ENCODE assay signal across 8 cellular contexts in genomic region chr3:123960791-123961507, GRCh38. TPM values are rescaled to one million over a fixed set of nuclear protein-coding genes. Genes with fewer than 3 reads are reported as not detected.
DNase-seq lines count a peak whose midpoint lies in the region; ATAC-seq lines count a peak whose summit lies in the region.

Gene CCDC14 (minus strand): TSS chr3:123961229. CDS start chr3:123961173, 56 bp downstream.

- peaks cover 26% of the 10 kb centered on the region for H3K4me1 Mint-ChIP-seq in activated CD4-positive, alpha-beta T cell treated with anti-CD3 and anti-CD28 coated beads, Interleukin-2, amount 10 ng/mL, durations not matched to agents 7 days and 5 days
- peaks cover 6% of the 10 kb centered on the region for H3K4me1 Mint-ChIP-seq in dendritic cell treated with granulocyte-macrophage colony-stimulating factor and Interleukin-4, amounts not matched to agents 40 ng/mL and 50 ng/mL, for 4 days (ENCODE audit: low read depth)

- no peaks in the 10 kb centered on the region for H4K20me1 ChIP-seq in BLaER1

- H3K4me3 Mint-ChIP-seq in activated CD4-positive, alpha-beta T cell treated with anti-CD3 and anti-CD28 coated beads, Interleukin-2, amount 10 ng/mL, durations not matched to agents 7 days and 5 days, result peak within 1 kb of the TSS; percentile 93
- peak within 1 kb of the TSS; percentile 94 for H3K4me3 Mint-ChIP-seq in dendritic cell treated with granulocyte-macrophage colony-stimulating factor and Interleukin-4, amounts not matched to agents 40 ng/mL and 50 ng/mL, for 4 days

- peak within 1 kb of the TSS; percentile 97 for H3K27ac Mint-ChIP-seq in activated CD4-positive, alpha-beta T cell treated with anti-CD3 and anti-CD28 coated beads, Interleukin-2, amount 10 ng/mL, durations not matched to agents 7 days and 5 days
- peak within 1 kb of the TSS; percentile 91 for H3K27ac Mint-ChIP-seq in dendritic cell treated with granulocyte-macrophage colony-stimulating factor and Interleukin-4, amounts not matched to agents 40 ng/mL and 50 ng/mL, for 4 days

- H3K27me3 ChIP-seq in BLaER1, result no peaks in the 10 kb centered on the region

- peak within 1 kb of the TSS; percentile 90 for H3K9ac ChIP-seq in BLaER1

- H3K36me3 ChIP-seq in BLaER1, result peaks cover 5% of the 10 kb centered on the region; the same call in 1 of the 2 replicates

- H3K4me2 ChIP-seq in BLaER1, result peak within 1 kb of the TSS; percentile 68

- H3K27ac ChIP-seq in BLaER1, result peak within 1 kb of the TSS; percentile 87

- CTCF ChIA-PET in activated CD4-positive, alpha-beta T cell treated with anti-CD3 and anti-CD28 coated beads, Interleukin-2, amount 10 ng/mL, durations not matched to agents 7 days and 5 days (lab: Charles Lee), result interaction anchor here (1.0 to 1.2 kb wide), 2 partner anchors 11 to 22 kb away, joined by 3 to 4 read pairs; no protein-coding TSS in a partner anchor

- H3K9me3 ChIP-seq in BLaER1, result no peaks in the 10 kb centered on the region

- H3K9me3 Mint-ChIP-seq in activated CD4-positive, alpha-beta T cell treated with anti-CD3 and anti-CD28 coated beads, Interleukin-2, amount 10 ng/mL, durations not matched to agents 7 days and 5 days, result no peaks in the 10 kb centered on the region
- no peaks in the 10 kb centered on the region for H3K9me3 Mint-ChIP-seq in dendritic cell treated with granulocyte-macrophage colony-stimulating factor and Interleukin-4, amounts not matched to agents 40 ng/mL and 50 ng/mL, for 4 days

- DNase-seq in NCI-H526 treated with DMSO at 0.1 percent for 48 hours (lab: John Stamatoyannopoulos, UW) (peak; percentile 93), left lobe of liver (ENCODE audit: low spot score) (peak; percentile 90)
- peak; percentile 84 for DNase-seq in activated CD4-positive, alpha-beta T cell treated with anti-CD3 and anti-CD28 coated beads, Interleukin-2, amount 10 ng/mL, durations not matched to agents 7 days and 5 days
- peak; percentile 83 to 86 for DNase-seq in stimulated activated CD4-positive, alpha-beta T cell treated with anti-CD3 and anti-CD28 coated beads, Interleukin-2, amount 100 ng/mL, for 24 hours

- peaks cover 3% of the 10 kb centered on the region for H3K36me3 Mint-ChIP-seq in activated CD4-positive, alpha-beta T cell treated with anti-CD3 and anti-CD28 coated beads, Interleukin-2, amount 10 ng/mL, durations not matched to agents 7 days and 5 days (ENCODE audit: low read depth)
- peaks cover 9% of the 10 kb centered on the region for H3K36me3 Mint-ChIP-seq in dendritic cell treated with granulocyte-macrophage colony-stimulating factor and Interleukin-4, amounts not matched to agents 40 ng/mL and 50 ng/mL, for 4 days (ENCODE audit: low read depth)

- H3K4me1 ChIP-seq in BLaER1, result peaks cover 18% of the 10 kb centered on the region

- H3K4me3 ChIP-seq in BLaER1, result peak within 1 kb of the TSS; percentile 81

- peaks cover 28% of the 10 kb centered on the region for H3K27me3 Mint-ChIP-seq in activated CD4-positive, alpha-beta T cell treated with anti-CD3 and anti-CD28 coated beads, Interleukin-2, amount 10 ng/mL, durations not matched to agents 7 days and 5 days
- peaks cover 20% of the 10 kb centered on the region for H3K27me3 Mint-ChIP-seq in dendritic cell treated with granulocyte-macrophage colony-stimulating factor and Interleukin-4, amounts not matched to agents 40 ng/mL and 50 ng/mL, for 4 days

- intact Hi-C loops in dendritic cell treated with granulocyte-macrophage colony-stimulating factor and Interleukin-4, amounts not matched to agents 40 ng/mL and 50 ng/mL, for 4 days (cut with micrococcal nuclease), result no loop called here

- POLR2A ChIA-PET in activated CD4-positive, alpha-beta T cell treated with anti-CD3 and anti-CD28 coated beads, Interleukin-2, amount 10 ng/mL, durations not matched to agents 7 days and 5 days (lab: Charles Lee), result no interaction called here

- ATAC-seq in GM19324 (IDR thresholded peaks at IDR 0.05; ENCODE audit: low FRiP score, unreplicated experiment) (peak; percentile 73), HG03460 (IDR thresholded peaks at IDR 0.05; ENCODE audit: unreplicated experiment) (peak; percentile 86), left lobe of liver (peak; percentile 88)

RNA-seq across cellular contexts. Expression of gene CCDC14, which starts in this region (rescaled TPM):
- total RNA-seq in activated CD4-positive, alpha-beta T cell treated with anti-CD3 and anti-CD28 coated beads, Interleukin-2, amount 10 ng/mL, durations not matched to agents 7 days and 5 days, result 10 to 100 TPM; 46.6 to 55.5 TPM
- total RNA-seq in left lobe of liver, result 11.0 TPM

Comparison
In these comparisons a context has a peak if more than half of its experiments do, and no peak if none do; other contexts are left out.
1. Peak in every context shown above with its lines: DNase-seq, ATAC-seq, H3K4me3 ChIP-seq and H3K27ac ChIP-seq.